In genomic region chr16:17298238-17298637, GRCh38 we compare ENCODE assay signal across 8 cellular contexts.
"Had no signal": no experiment of that assay in that cellular context is flagged by ENCODE, and none has a peak within 500 bp of the region (broad histone marks: within the 10 kb centered on the region; RNA-seq: fewer than 3 reads in every experiment).

No MANE protein-coding gene starts in this region.

- H3K4me3 Mint-ChIP-seq: H9, IgD-negative memory B cell had no signal

- H3K27me3 Mint-ChIP-seq: IgD-negative memory B cell had no signal

- H3K27ac ChIP-seq: GM23248 had no signal

- H2AFZ ChIP-seq: GM23248 had no signal

- H3K9ac ChIP-seq: GM23248 had no signal

- DNase-seq: GM23248, GOT3, H9, HCEC 1CT, KG1 had no signal

- H3K27ac Mint-ChIP-seq: H9, IgD-negative memory B cell had no signal

- H3K4me3 ChIP-seq: GM23248 had no signal

- H3K9me3 Mint-ChIP-seq: H9, IgD-negative memory B cell had no signal

- H3K36me3 Mint-ChIP-seq: IgD-negative memory B cell had no signal

- FAIRE-seq: H54, HTR-8/SVneo had no signal
